Comparison of ENCODE assay signal across 15 cellular contexts in genomic region chr12:13602217-13602616, GRCh38.
"Had no signal": no experiment of that assay in that cellular context is flagged by ENCODE, and none has a peak within 500 bp of the region (broad histone marks: within the 10 kb centered on the region; RNA-seq: fewer than 3 reads in every experiment).

No MANE protein-coding gene starts in this region.

- H3K9ac ChIP-seq: parathyroid adenoma had no signal

- DNase-seq: activated B cell treated with CpG ODN at 0.5 μM for 24 hours; activated CD4-positive, alpha-beta memory T cell treated with anti-CD3 and anti-CD28 coated beads, Interleukin-2, amount 10 ng/mL, durations not matched to agents 7 days and 5 days; activated CD4-positive, alpha-beta T cell treated with anti-CD3 and anti-CD28 coated beads for 48 hours; activated CD8-positive, alpha-beta memory T cell treated with anti-CD3 and anti-CD28 coated beads, Interleukin-2, amount 10 ng/mL, durations not matched to agents 7 days and 5 days; activated naive CD4-positive, alpha-beta T cell; activated naive CD8-positive, alpha-beta T cell treated with anti-CD3 and anti-CD28 coated beads for 36 hours; amniotic stem cell; midbrain; T-cell had no signal

- H3K79me2 ChIP-seq: parathyroid adenoma had no signal

- H2AFZ ChIP-seq: parathyroid adenoma had no signal

- H3K27me3 ChIP-seq: cardiac muscle cell, gastroesophageal sphincter, tibial nerve, vagina had no signal

- H3K9me3 ChIP-seq: gastroesophageal sphincter, tibial nerve, vagina had no signal

- H3K4me3 ChIP-seq: cardiac muscle cell, gastroesophageal sphincter, skin epidermis, tibial nerve, vagina had no signal

- H3K27ac ChIP-seq: cardiac muscle cell, gastroesophageal sphincter, parathyroid adenoma, skin epidermis, tibial nerve, vagina had no signal

- ATAC-seq: activated CD8-positive, alpha-beta memory T cell treated with anti-CD3 and anti-CD28 coated beads, Interleukin-2, amount 10 ng/mL, durations not matched to agents 7 days and 5 days; gastroesophageal sphincter; T-cell had no signal

- H3K36me3 ChIP-seq: cardiac muscle cell, gastroesophageal sphincter, tibial nerve, vagina had no signal

- H3K4me1 ChIP-seq: gastroesophageal sphincter, parathyroid adenoma, tibial nerve, vagina had no signal
